ENCODE assay signal across 20 cellular contexts in genomic region chr7:36348256-36348655, GRCh38. TPM values are rescaled to one million over a fixed set of nuclear protein-coding genes. Genes with fewer than 3 reads are reported as not detected.
DNase-seq lines count a peak whose midpoint lies in the region; ATAC-seq, FAIRE-seq and TF ChIP-seq lines count a peak whose summit lies in the region.
"Had no signal": no experiment of that assay in that cellular context is flagged by ENCODE, and none has a peak within 500 bp of the region (broad histone marks: within the 10 kb centered on the region; RNA-seq: fewer than 3 reads in every experiment).

No MANE protein-coding gene starts in this region.

- DNase-seq in AG08396 (ENCODE audit: low spot score), result peak; percentile 8
- peak; percentile 12 for DNase-seq in HFFc6
- DNase-seq in brain pericyte (ENCODE audit: low read depth, low spot score), result peak; percentile 49
- peak; percentile 76 for DNase-seq in iris pigment epithelial cell (ENCODE audit: low read depth)
- no peak for DNase-seq in activated naive CD4-positive, alpha-beta T cell treated with anti-CD3 and anti-CD28 coated beads, Interleukin-2, amount 50 U/mL, for 16 hours
- DNase-seq in left ventricle myocardium superior, result no peak
- DNase-seq in RCC 7860 (ENCODE audit: low spot score), result no peak
- DNase-seq in SKM-1 (lab: John Stamatoyannopoulos, UW; ENCODE audit: unreplicated experiment), result no peak
- DNase-seq: ACHN; activated B cell treated with CpG ODN at 0.5 μM for 24 hours; Caco-2; NCI-H1048; NCI-H69; Peyer's patch; stimulated activated CD4-positive, alpha-beta T cell treated with anti-CD3 and anti-CD28 coated beads, Interleukin-1b, Interleukin-23, amount 100 ng/mL, for 48 hours; T-helper 1 cell; uterus had no signal

- intact Hi-C loops in left ventricle myocardium superior (cut with micrococcal nuclease), result no loop called here

- H3K27ac Mint-ChIP-seq in HFFc6, result no peak overlapping the region
- H3K27ac Mint-ChIP-seq: activated B cell treated with CpG ODN at 0.5 μM for 24 hours, IgD-negative memory B cell had no signal

- no peak for TF ChIP-seq CTCF in HFFc6 (IDR thresholded peaks at IDR 0.05)

- no peaks in the 10 kb centered on the region for H3K9me3 Mint-ChIP-seq in HFFc6

- H3K36me3 Mint-ChIP-seq in HFFc6 (ENCODE audit: low read depth), result no peaks in the 10 kb centered on the region

- FAIRE-seq in RCC 7860 (lab: Jason Lieb, UNC), result no peak
- FAIRE-seq: colon, G401.6 had no signal

- no peaks in the 10 kb centered on the region for H3K27me3 Mint-ChIP-seq in HFFc6 (ENCODE audit: insufficient read depth)
- H3K27me3 Mint-ChIP-seq: IgD-negative memory B cell had no signal

- peaks cover 17% of the 10 kb centered on the region for H3K4me1 Mint-ChIP-seq in HFFc6 (ENCODE audit: low read depth)
- H3K4me1 Mint-ChIP-seq: activated B cell treated with CpG ODN at 0.5 μM for 24 hours, IgD-negative memory B cell had no signal

- ATAC-seq in left ventricle myocardium superior, result no peak

- H3K4me3 Mint-ChIP-seq in HFFc6, result no peak overlapping the region; the same call in 1 of the 2 replicates
- H3K4me3 Mint-ChIP-seq: activated B cell treated with CpG ODN at 0.5 μM for 24 hours, IgD-negative memory B cell had no signal

RNA-seq across cellular contexts. Expression of gene ANLN, which starts 41.4 kb away (rescaled TPM):
- total RNA-seq in HFFc6 (2021; fragmentation: NEBNext Ultra II Directional; extraction: Animal tissue kit (Norgen Biotek cat#: 25700)), result 100 to 1,000 TPM; 109 to 291 (median 233) TPM
- 1.3 TPM for total RNA-seq in left ventricle myocardium superior

Comparison
In these comparisons a context has a peak if more than half of its experiments do, and no peak if none do; other contexts are left out.
1. DNase-seq: peak in AG08396 (single experiment), HFFc6 (single experiment), brain pericyte (single experiment) and iris pigment epithelial cell (single experiment); none in activated naive CD4-positive, alpha-beta T cell treated with anti-CD3 and anti-CD28 coated beads, Interleukin-2, amount 50 U/mL, for 16 hours (single experiment), left ventricle myocardium superior (single experiment), RCC 7860 (single experiment) and SKM-1 (single experiment).
2. RNA of gene ANLN, which starts 41.4 kb away (total RNA-seq): 109 to 291 TPM in HFFc6; 1.3 TPM in left ventricle myocardium superior (single experiment); every median in the first group is over 10 times any median in the second.